18 cellular contexts compared by ENCODE assay signal in the genomic region with DNA sequence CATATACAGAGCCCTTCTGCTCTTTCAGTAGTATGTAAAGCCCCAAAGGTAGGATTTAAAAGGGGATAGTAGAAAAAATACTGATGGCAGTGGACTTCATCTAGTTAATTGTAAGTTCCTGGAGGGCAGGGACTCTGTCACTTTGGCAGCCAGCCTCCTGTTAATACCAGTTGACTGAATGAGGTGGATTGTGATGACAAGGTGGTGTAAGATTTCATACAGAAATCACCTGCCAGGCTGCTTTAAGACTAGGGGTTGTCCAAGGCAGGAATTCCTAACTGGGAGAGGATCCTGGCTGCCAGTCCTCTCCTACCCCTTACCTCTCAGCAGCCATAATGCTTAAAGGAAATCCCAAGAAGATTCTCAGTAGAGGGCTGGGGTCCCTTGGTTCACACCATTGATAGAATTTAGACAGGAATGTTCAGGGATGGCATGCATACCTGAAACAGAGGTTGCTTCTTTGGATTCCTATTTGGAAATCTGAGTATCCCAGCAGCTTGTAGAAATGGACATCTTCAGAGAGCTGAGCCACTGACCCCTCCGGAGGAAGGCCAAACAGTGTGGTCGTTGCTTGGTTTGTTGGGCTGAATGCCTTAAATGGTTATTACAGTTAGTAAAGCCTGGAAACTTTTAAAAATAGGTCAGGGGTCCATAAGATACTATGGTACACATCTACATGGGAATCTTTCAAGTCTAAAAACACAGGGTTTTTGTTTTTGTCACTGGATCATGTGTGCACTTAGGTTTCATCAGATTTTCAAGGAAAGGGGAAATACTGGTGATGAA. TPM values are rescaled to one million over a fixed set of nuclear protein-coding genes. Genes with fewer than 3 reads are reported as not detected.
DNase-seq lines count a peak whose midpoint lies in the region; ATAC-seq, FAIRE-seq and TF ChIP-seq lines count a peak whose summit lies in the region.
"Had no signal": no experiment of that assay in that cellular context is flagged by ENCODE, and none has a peak within 500 bp of the region (broad histone marks: within the 10 kb centered on the region; RNA-seq: fewer than 3 reads in every experiment).

No MANE protein-coding gene starts in this region.

- WGBS in IMR-90 (ENCODE audit: extremely low coverage in 2 of 2, insufficient read length in 1 of 2), 2 experiments, result no CpG with 5 or more reads among the region's 2 CpGs

- no peak overlapping the region for H2AFZ ChIP-seq in IMR-90 (replicated peaks; ENCODE audit: low read length, poor library complexity)
- H2AFZ ChIP-seq in osteoblast (ENCODE audit: low read length), result no peak overlapping the region

- no peak for DNase-seq in CD4-positive, alpha-beta T cell
- DNase-seq in IMR-90 (peak; percentile 64), endothelial cell (ENCODE audit: low spot score) (no peak), osteoblast (ENCODE audit: insufficient read length, low spot score, missing footprints) (no peak), urothelium cell line (ENCODE audit: low spot score) (no peak)
- DNase-seq in naive thymus-derived CD4-positive, alpha-beta T cell, result no peak
- DNase-seq in NK-92 treated with Interleukin-12 subunit alpha and Interleukin-12 subunit beta, amount 100 ng/mL, for 24 hours (lab: John Stamatoyannopoulos, UW), result no peak
- DNase-seq: glutamatergic neuron; Karpas-422; NCI-H1436; NCI-H446 treated with DMSO at 0.1 percent for 48 hours; OCI-M1; stimulated activated CD8-positive, alpha-beta memory T cell treated with anti-CD3 and anti-CD28 coated beads, Interleukin-4, amount 100 ng/mL, for 48 hours had no signal

- no peak overlapping the region for H2AK9ac ChIP-seq in IMR-90 (replicated peaks; ENCODE audit: low read depth, low read length, poor library complexity)

- H3K4me1 Mint-ChIP-seq in CD4-positive, alpha-beta T cell (ENCODE audit: low read depth), result peaks cover 91% of the 10 kb centered on the region
- peaks cover 42% of the 10 kb centered on the region for H3K4me1 Mint-ChIP-seq in endothelial cell (ENCODE audit: unreplicated experiment)
- peaks cover 57 to 97% (median 94%) of the 10 kb centered on the region in 7 donors for H3K4me1 Mint-ChIP-seq in naive thymus-derived CD4-positive, alpha-beta T cell

- no peak overlapping the region for H2BK20ac ChIP-seq in IMR-90 (ENCODE audit: low read depth, low read length)

- no peak for FAIRE-seq in urothelium cell line (lab: Jason Lieb, UNC)
- FAIRE-seq: GM19239 had no signal

- peak overlapping the region; percentile 60 for H3K4me3 Mint-ChIP-seq in CD4-positive, alpha-beta T cell
- H3K4me3 Mint-ChIP-seq in endothelial cell (ENCODE audit: unreplicated experiment), result peak overlapping the region; percentile 57
- H3K4me3 Mint-ChIP-seq in naive thymus-derived CD4-positive, alpha-beta T cell, result peak overlapping the region in 9 of 10 donors; percentile 26 to 100 (median 68)

- in situ Hi-C loops in IMR-90 (cut with MboI; ENCODE audit: low sequenced_read_pairs), result loop anchor here (10.0 kb wide), 2 partner anchors 221 to 301 kb away; no protein-coding TSS in a partner anchor

- POLR2A ChIA-PET in CD4-positive, alpha-beta T cell (lab: Charles Lee), result interaction anchor here (1.5 to 1.6 kb wide), 2 partner anchors 8 to 387 kb away, joined by 3 read pairs; a partner anchor contains a TSS
- POLR2A ChIA-PET in IMR-90 (lab: Charles Lee; ENCODE audit: unreplicated experiment), result no interaction called here
- POLR2A ChIA-PET in naive thymus-derived CD4-positive, alpha-beta T cell (lab: Charles Lee), result interaction anchor here (0.8 to 2.4 kb wide), 2 partner anchors 7 to 299 kb away, joined by 5 to 7 read pairs; no protein-coding TSS in a partner anchor

- H3K79me2 ChIP-seq in osteoblast (ENCODE audit: insufficient read depth, low read length), result peaks cover 100% of the 10 kb centered on the region

- no peaks in the 10 kb centered on the region for H3K9me3 ChIP-seq in CD4-positive, alpha-beta T cell (ENCODE audit: control insufficient read depth, low read length)
- no peaks in the 10 kb centered on the region for H3K9me3 ChIP-seq in IMR-90 (ENCODE audit: control insufficient read depth, insufficient read depth, low read length)
- H3K9me3 ChIP-seq in naive thymus-derived CD4-positive, alpha-beta T cell (ENCODE audit: control insufficient read depth in 2 of 3, low read length in 3 of 3), result no peaks in the 10 kb centered on the region
- H3K9me3 ChIP-seq in osteoblast (ENCODE audit: low read depth, low read length), result no peaks in the 10 kb centered on the region
- H3K9me3 ChIP-seq: tibial nerve had no signal

- intact Hi-C loops in CD4-positive, alpha-beta T cell (cut with DNase I, micrococcal nuclease), result no loop called here
- intact Hi-C loops in IMR-90 (cut with micrococcal nuclease), result no loop called here
- intact Hi-C loops in naive thymus-derived CD4-positive, alpha-beta T cell (cut with micrococcal nuclease), result no loop called here

- H4K5ac ChIP-seq in IMR-90 (ENCODE audit: low read depth, low read length), result no peak overlapping the region

- no peak for ATAC-seq in CD4-positive, alpha-beta T cell (ENCODE audit: poor library complexity)
- ATAC-seq in IMR-90 (ENCODE audit: low read depth), result peak; percentile 71
- ATAC-seq in naive thymus-derived CD4-positive, alpha-beta T cell, result no peak
- ATAC-seq in HG03280 (IDR thresholded peaks at IDR 0.05; ENCODE audit: unreplicated experiment), result no peak
- ATAC-seq: activated CD4-positive, CD25-positive, alpha-beta regulatory T cell treated with anti-CD3 and anti-CD28 coated beads, Interleukin-2, amount 50 U/mL, for 24 hours had no signal

- no peak for TF ChIP-seq POLR2A in IMR-90 (IDR thresholded peaks at IDR 0.05; ENCODE audit: low read depth, low read length)

- 0 out of 4 replicates have a peak overlapping the region, but pooled peaks of 1 of the 2 experiments have one; percentile 13 for H4K8ac ChIP-seq in IMR-90 (ENCODE audit: low read depth in 2 of 2, low read length in 2 of 2)

- H4K20me1 ChIP-seq in IMR-90 (ENCODE audit: insufficient read depth, low read length) (peaks cover 55% of the 10 kb centered on the region), osteoblast (ENCODE audit: insufficient read depth, low read length) (peaks cover 46% of the 10 kb centered on the region)

- H3K4me2 ChIP-seq in IMR-90 (ENCODE audit: low read depth, low read length) (0 out of 2 replicates have a peak overlapping the region, but pooled peaks have one; percentile 3), osteoblast (ENCODE audit: insufficient read depth, low read length) (no peak overlapping the region)

- no peak overlapping the region for H3K18ac ChIP-seq in IMR-90 (ENCODE audit: low read depth, low read length)

- peak overlapping the region; percentile 8; the same call in 1 of the 2 replicates for H2BK120ac ChIP-seq in IMR-90 (ENCODE audit: low read depth, low read length)

- no peak overlapping the region for H2BK15ac ChIP-seq in IMR-90 (ENCODE audit: low read depth, low read length)

- no peaks in the 10 kb centered on the region for H3K27me3 ChIP-seq in CD4-positive, alpha-beta T cell (ENCODE audit: control insufficient read depth, insufficient read depth, low read length)
- H3K27me3 ChIP-seq in IMR-90 (ENCODE audit: control insufficient read depth, insufficient read depth, low read length) (no peaks in the 10 kb centered on the region), osteoblast (ENCODE audit: insufficient read depth, low read length) (no peaks in the 10 kb centered on the region)
- no peaks in the 10 kb centered on the region for H3K27me3 ChIP-seq in naive thymus-derived CD4-positive, alpha-beta T cell (ENCODE audit: control insufficient read depth in 2 of 2, insufficient read depth in 2 of 2, low read length in 2 of 2)
- H3K27me3 ChIP-seq: tibial nerve had no signal

- H3K27me3 Mint-ChIP-seq in CD4-positive, alpha-beta T cell, result no peaks in the 10 kb centered on the region
- peaks cover 7% of the 10 kb centered on the region for H3K27me3 Mint-ChIP-seq in endothelial cell (ENCODE audit: unreplicated experiment)
- H3K27me3 Mint-ChIP-seq in naive thymus-derived CD4-positive, alpha-beta T cell, result no peaks in the 10 kb centered on the region

- H3K27ac Mint-ChIP-seq in CD4-positive, alpha-beta T cell, result peak overlapping the region; percentile 67
- H3K27ac Mint-ChIP-seq in endothelial cell (ENCODE audit: unreplicated experiment), result no peak overlapping the region
- peak overlapping the region in 8 of 9 donors; percentile 29 to 81 (median 56) for H3K27ac Mint-ChIP-seq in naive thymus-derived CD4-positive, alpha-beta T cell

- no peak overlapping the region for H2BK5ac ChIP-seq in IMR-90 (ENCODE audit: low read depth, low read length, poor library complexity, severe bottlenecking)

- H3K36me3 ChIP-seq in IMR-90 (ENCODE audit: control insufficient read depth, insufficient read depth, low read length) (peaks cover 20% of the 10 kb centered on the region), osteoblast (ENCODE audit: insufficient read depth, low read length) (peaks cover 32% of the 10 kb centered on the region)
- peaks cover 17 to 34% (median 31%) of the 10 kb centered on the region in 3 experiments for H3K36me3 ChIP-seq in naive thymus-derived CD4-positive, alpha-beta T cell (ENCODE audit: control insufficient read depth in 2 of 3, insufficient read depth in 3 of 3, low read length in 3 of 3)

- H3K79me1 ChIP-seq in IMR-90 (ENCODE audit: low read depth in 1 of 2, low read length in 2 of 2), result peaks cover 19 to 74% of the 10 kb centered on the region in 2 experiments

- no peaks in the 10 kb centered on the region for H3K9me3 Mint-ChIP-seq in CD4-positive, alpha-beta T cell
- H3K9me3 Mint-ChIP-seq in endothelial cell (ENCODE audit: unreplicated experiment), result no peaks in the 10 kb centered on the region
- peaks cover 0 to 2% (median 0%) of the 10 kb centered on the region in 11 donors for H3K9me3 Mint-ChIP-seq in naive thymus-derived CD4-positive, alpha-beta T cell

- no peak overlapping the region for H3K27ac ChIP-seq in CD4-positive, alpha-beta T cell (ENCODE audit: low read depth, low read length)
- no peak overlapping the region for H3K27ac ChIP-seq in IMR-90 (ENCODE audit: insufficient read depth, low read length)
- no peak overlapping the region for H3K27ac ChIP-seq in naive thymus-derived CD4-positive, alpha-beta T cell (ENCODE audit: low read depth, low read length)
- H3K27ac ChIP-seq in osteoblast (ENCODE audit: low read depth, low read length), result no peak overlapping the region
- H3K27ac ChIP-seq: HL-60, tibial nerve had no signal

- H3K23ac ChIP-seq in IMR-90 (ENCODE audit: low read depth, low read length), result 0 out of 2 replicates have a peak overlapping the region, but pooled peaks have one; percentile 43

- no peak for TF ChIP-seq RAD21 in IMR-90 (IDR thresholded peaks at IDR 0.05; ENCODE audit: low read length)

- TF ChIP-seq CTCF in CD4-positive, alpha-beta T cell (IDR thresholded peaks at IDR 0.05), result no peak
- TF ChIP-seq CTCF in IMR-90 (conservative IDR thresholded peaks at IDR 0.05; ENCODE audit: low read depth, low read length) (no peak), endothelial cell (IDR thresholded peaks at IDR 0.05; ENCODE audit: unreplicated experiment) (no peak), osteoblast (IDR thresholded peaks at IDR 0.05; ENCODE audit: extremely low read depth, low read depth, low read length) (no peak)

- no peak overlapping the region for H3K9ac ChIP-seq in IMR-90 (ENCODE audit: low read depth, low read length)

- no peak overlapping the region; the same call in 1 of the 2 replicates for H2AK5ac ChIP-seq in IMR-90 (ENCODE audit: low read depth, low read length)

- H3K9me1 ChIP-seq in IMR-90 (ENCODE audit: insufficient read depth, low read length), result peaks cover 24% of the 10 kb centered on the region

- H3K36me3 Mint-ChIP-seq in CD4-positive, alpha-beta T cell (ENCODE audit: low read depth), result peaks cover 89% of the 10 kb centered on the region
- H3K36me3 Mint-ChIP-seq in endothelial cell (ENCODE audit: low read depth, unreplicated experiment), result peaks cover 33% of the 10 kb centered on the region
- H3K36me3 Mint-ChIP-seq in naive thymus-derived CD4-positive, alpha-beta T cell, result peaks cover 22 to 67% (median 56%) of the 10 kb centered on the region in 5 donors

- BruUV-seq in IMR-90 (replicated peaks; lab: Mats Ljungman, UMichigan), result no TSS peak

- dilution Hi-C loops in IMR-90 (cut with HindIII; ENCODE audit: low sequenced_read_pairs, unreplicated experiment), result no loop called here

- H3K4ac ChIP-seq in IMR-90 (ENCODE audit: low read depth, low read length), result no peak overlapping the region

- H3K4me3 ChIP-seq in IMR-90 (ENCODE audit: insufficient read depth, low read depth, low read length) (no peak overlapping the region), osteoblast (ENCODE audit: insufficient read depth, low read length) (no peak overlapping the region)
- H3K4me3 ChIP-seq in naive thymus-derived CD4-positive, alpha-beta T cell (ENCODE audit: low read length), result peak overlapping the region; percentile 3
- H3K4me3 ChIP-seq: tibial nerve had no signal

- H3K56ac ChIP-seq in IMR-90 (ENCODE audit: extremely low read depth, insufficient read depth, low read length), result no peak overlapping the region

- H3K4me1 ChIP-seq in IMR-90 (ENCODE audit: control insufficient read depth, insufficient read depth, low read length) (peaks cover 6% of the 10 kb centered on the region), osteoblast (ENCODE audit: insufficient read depth, low read length) (peaks cover 13% of the 10 kb centered on the region)
- peaks cover 66 to 73% of the 10 kb centered on the region in 2 donors for H3K4me1 ChIP-seq in naive thymus-derived CD4-positive, alpha-beta T cell (ENCODE audit: control insufficient read depth in 2 of 2, insufficient read depth in 2 of 2, low read length in 2 of 2)

- CTCF ChIA-PET in CD4-positive, alpha-beta T cell (lab: Charles Lee), result interaction anchor here (1.0 to 1.1 kb wide), 2 partner anchors 9 to 25 kb away, joined by 3 read pairs; no protein-coding TSS in a partner anchor
- CTCF ChIA-PET in IMR-90 (lab: Yijun Ruan, JAX), result interaction anchor here (0.6 to 1.2 kb wide), 3 partner anchors 287 to 376 kb away, joined by 3 read pairs; no protein-coding TSS in a partner anchor
- CTCF ChIA-PET in naive thymus-derived CD4-positive, alpha-beta T cell (lab: Charles Lee), result interaction anchor here (1.2 kb wide), 1 partner anchor 286 kb away, joined by 3 read pairs; no protein-coding TSS in a partner anchor

- H4K91ac ChIP-seq in IMR-90 (ENCODE audit: insufficient read depth, low read depth, low read length), result no peak overlapping the region

- no peak overlapping the region for H3K14ac ChIP-seq in IMR-90 (replicated peaks; ENCODE audit: low read depth, low read length)

RNA-seq across cellular contexts. Expression of a gene that starts 7.5 kb away (rescaled TPM):
- total RNA-seq in CD4-positive, alpha-beta T cell, result 100 to 1,000 TPM; 123 to 135 TPM
- total RNA-seq in IMR-90 (2012; rRNA removed) (20.3 and 23.1 TPM in 2 replicates), endothelial cell (ENCODE audit: unreplicated experiment) (50.2 TPM), osteoblast (43.4 and 44.5 TPM in 2 replicates)
- 16.3 and 17.1 TPM in 2 replicates for polyA plus RNA-seq in IMR-90 (2012; rRNA removed)
- 7.6 and 11.1 TPM in 2 replicates for polyA plus RNA-seq in IMR-90 (2012; cell fraction: cytosol; rRNA removed)
- 18.4 and 19.6 TPM in 2 replicates for polyA plus RNA-seq in IMR-90 (2012; cell fraction: nucleus; rRNA removed; ENCODE audit: low replicate concordance)
- total RNA-seq in naive thymus-derived CD4-positive, alpha-beta T cell, result 100 to 1,000 TPM in 3 of 5 experiments, 10 to 100 TPM in 2; 55.3 to 157 (median 119) TPM
- 10 to 100 TPM; 60.9 to 98.1 TPM for polyA plus RNA-seq in naive thymus-derived CD4-positive, alpha-beta T cell
